9 cellular contexts compared by ENCODE assay signal in the genomic region with DNA sequence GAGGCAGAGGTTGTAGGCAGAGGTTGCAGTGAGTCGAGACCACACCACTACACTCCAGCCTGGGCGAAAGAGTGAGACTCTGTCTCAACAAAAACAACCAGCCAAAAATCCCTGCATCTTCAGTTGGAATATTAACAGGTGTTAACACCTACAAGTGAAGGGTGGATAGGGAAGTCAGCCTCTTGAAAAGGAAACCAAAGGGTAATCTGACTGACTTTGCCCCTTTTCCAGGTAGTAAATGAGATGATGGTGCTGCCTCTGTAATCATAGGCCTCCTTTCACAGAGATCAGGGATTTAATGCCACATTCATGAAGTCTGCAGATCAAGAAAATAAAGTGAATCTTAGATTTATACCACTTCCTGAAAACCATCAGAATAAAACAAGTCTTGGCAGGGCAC.
"Had no signal": no experiment of that assay in that cellular context is flagged by ENCODE, and none has a peak within 500 bp of the region (broad histone marks: within the 10 kb centered on the region; RNA-seq: fewer than 3 reads in every experiment).

No MANE protein-coding gene starts in this region.

- H3K36me3 ChIP-seq: HAP-1 had no signal

- H3K4me1 ChIP-seq: HAP-1 had no signal

- DNase-seq: GM23248, GOT3, H7, HFFc6, IMR-90 had no signal

- H3K27ac ChIP-seq: GM23248, HL-60 had no signal

- H3K27ac Mint-ChIP-seq: HFFc6 had no signal

- H3K9me3 ChIP-seq: HAP-1 had no signal

- ATAC-seq: HCT116, K562 had no signal

- H3K9me3 Mint-ChIP-seq: HFFc6 had no signal

- FAIRE-seq: K562 had no signal

- H3K4me3 Mint-ChIP-seq: HFFc6 had no signal

- H3K4me3 ChIP-seq: GM23248, HAP-1, K562 had no signal
